Comparison of ENCODE assay signal across 1 cellular context in genomic region chr22:21982338-21982965, GRCh38.
A peak's percentile ranks its signal among the peaks of the same experiment; 100 is the strongest.
TF ChIP-seq lines count a peak whose summit lies in the region.

A gene with protein sequence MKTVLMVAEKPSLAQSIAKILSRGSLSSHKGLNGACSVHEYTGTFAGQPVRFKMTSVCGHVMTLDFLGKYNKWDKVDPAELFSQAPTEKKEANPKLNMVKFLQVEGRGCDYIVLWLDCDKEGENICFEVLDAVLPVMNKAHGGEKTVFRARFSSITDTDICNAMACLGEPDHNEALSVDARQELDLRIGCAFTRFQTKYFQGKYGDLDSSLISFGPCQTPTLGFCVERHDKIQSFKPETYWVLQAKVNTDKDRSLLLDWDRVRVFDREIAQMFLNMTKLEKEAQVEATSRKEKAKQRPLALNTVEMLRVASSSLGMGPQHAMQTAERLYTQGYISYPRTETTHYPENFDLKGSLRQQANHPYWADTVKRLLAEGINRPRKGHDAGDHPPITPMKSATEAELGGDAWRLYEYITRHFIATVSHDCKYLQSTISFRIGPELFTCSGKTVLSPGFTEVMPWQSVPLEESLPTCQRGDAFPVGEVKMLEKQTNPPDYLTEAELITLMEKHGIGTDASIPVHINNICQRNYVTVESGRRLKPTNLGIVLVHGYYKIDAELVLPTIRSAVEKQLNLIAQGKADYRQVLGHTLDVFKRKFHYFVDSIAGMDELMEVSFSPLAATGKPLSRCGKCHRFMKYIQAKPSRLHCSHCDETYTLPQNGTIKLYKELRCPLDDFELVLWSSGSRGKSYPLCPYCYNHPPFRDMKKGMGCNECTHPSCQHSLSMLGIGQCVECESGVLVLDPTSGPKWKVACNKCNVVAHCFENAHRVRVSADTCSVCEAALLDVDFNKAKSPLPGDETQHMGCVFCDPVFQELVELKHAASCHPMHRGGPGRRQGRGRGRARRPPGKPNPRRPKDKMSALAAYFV (minus strand): TSS chr22:21982787. CDS start chr22:21975709, 7,078 bp downstream.

TF ChIP-seq in HepG2, 621 proteins besides CTCF, POLR2A, EP300 and RAD21 (continued from another document and continues in another):
- TF ChIP-seq, protein P1, sequence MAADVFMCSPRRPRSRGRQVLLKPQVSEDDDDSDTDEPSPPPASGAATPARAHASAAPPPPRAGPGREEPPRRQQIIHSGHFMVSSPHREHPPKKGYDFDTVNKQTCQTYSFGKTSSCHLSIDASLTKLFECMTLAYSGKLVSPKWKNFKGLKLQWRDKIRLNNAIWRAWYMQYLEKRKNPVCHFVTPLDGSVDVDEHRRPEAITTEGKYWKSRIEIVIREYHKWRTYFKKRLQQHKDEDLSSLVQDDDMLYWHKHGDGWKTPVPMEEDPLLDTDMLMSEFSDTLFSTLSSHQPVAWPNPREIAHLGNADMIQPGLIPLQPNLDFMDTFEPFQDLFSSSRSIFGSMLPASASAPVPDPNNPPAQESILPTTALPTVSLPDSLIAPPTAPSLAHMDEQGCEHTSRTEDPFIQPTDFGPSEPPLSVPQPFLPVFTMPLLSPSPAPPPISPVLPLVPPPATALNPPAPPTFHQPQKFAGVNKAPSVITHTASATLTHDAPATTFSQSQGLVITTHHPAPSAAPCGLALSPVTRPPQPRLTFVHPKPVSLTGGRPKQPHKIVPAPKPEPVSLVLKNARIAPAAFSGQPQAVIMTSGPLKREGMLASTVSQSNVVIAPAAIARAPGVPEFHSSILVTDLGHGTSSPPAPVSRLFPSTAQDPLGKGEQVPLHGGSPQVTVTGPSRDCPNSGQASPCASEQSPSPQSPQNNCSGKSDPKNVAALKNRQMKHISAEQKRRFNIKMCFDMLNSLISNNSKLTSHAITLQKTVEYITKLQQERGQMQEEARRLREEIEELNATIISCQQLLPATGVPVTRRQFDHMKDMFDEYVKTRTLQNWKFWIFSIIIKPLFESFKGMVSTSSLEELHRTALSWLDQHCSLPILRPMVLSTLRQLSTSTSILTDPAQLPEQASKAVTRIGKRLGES (CRISPR knock-in tag; IDR thresholded peaks at IDR 0.05; ENCODE audit: borderline replicate concordance), result no peak
- TF ChIP-seq ARID3A (IDR thresholded peaks at IDR 0.05; ENCODE audit: low read depth, low read length) (0 out of 2 replicates have a peak, but pooled peaks have one; percentile 48), JUN (CRISPR knock-in tag; IDR thresholded peaks at IDR 0.05) (0 out of 2 replicates have a peak, but pooled peaks have one; percentile 49), GABPA (IDR thresholded peaks at IDR 0.05; ENCODE audit: low read depth, low read length) (peak; percentile 96), GABPA (CRISPR knock-in tag; IDR thresholded peaks at IDR 0.05; ENCODE audit: low read depth) (peak; percentile 97), ZFP62 (CRISPR knock-in tag; IDR thresholded peaks at IDR 0.05) (0 out of 2 replicates have a peak, but pooled peaks have one; percentile 68), HNF4A (CRISPR knock-in tag; IDR thresholded peaks at IDR 0.05) (peak; percentile 53; the same call in 1 of the 2 replicates), ZNF468 (CRISPR knock-in tag; IDR thresholded peaks at IDR 0.05) (no peak), SOX13 (IDR thresholded peaks at IDR 0.05) (no peak), SOX13 (CRISPR knock-in tag; conservative IDR thresholded peaks at IDR 0.05 in 1 of 2, IDR thresholded peaks at IDR 0.05 in 1 of 2) (peak in 1 of 2 experiments; percentile 66; a peak in 2 of 4 replicates), ISL2 (CRISPR knock-in tag; IDR thresholded peaks at IDR 0.05) (peak; percentile 92), U2AF1 (optimal IDR thresholded peaks at IDR 0.05; ENCODE audit: low read depth, low read length) (peak; percentile 97), SALL2 (CRISPR knock-in tag; IDR thresholded peaks at IDR 0.05) (peak; percentile 70; the same call in 1 of the 2 replicates), ZNF264 (CRISPR knock-in tag; IDR thresholded peaks at IDR 0.05) (peak; percentile 87), ZNF703 (CRISPR knock-in tag; IDR thresholded peaks at IDR 0.05; ENCODE audit: borderline replicate concordance) (no peak), ZNF34 (CRISPR knock-in tag; IDR thresholded peaks at IDR 0.05; ENCODE audit: borderline replicate concordance) (peak; percentile 85; the same call in 1 of the 2 replicates), ZNF792 (CRISPR knock-in tag; IDR thresholded peaks at IDR 0.05) (peak; percentile 68; the same call in 1 of the 2 replicates), REST (IDR thresholded peaks at IDR 0.05; ENCODE audit: borderline replicate concordance in 1 of 2, low read depth in 1 of 2, low read length in 2 of 2) (peak in 1 of 2 experiments; percentile 59; a peak in 1 of 4 replicates), RARA (CRISPR knock-in tag; IDR thresholded peaks at IDR 0.05) (peak; percentile 40; the same call in 1 of the 2 replicates), NFYC (CRISPR knock-in tag; IDR thresholded peaks at IDR 0.05) (no peak), ZNF709 (CRISPR knock-in tag; IDR thresholded peaks at IDR 0.05) (0 out of 2 replicates have a peak, but pooled peaks have one; percentile 42), SCMH1 (CRISPR knock-in tag; IDR thresholded peaks at IDR 0.05; ENCODE audit: borderline replicate concordance) (no peak), ZNF143 (CRISPR knock-in tag; IDR thresholded peaks at IDR 0.05) (peak; percentile 80), PITX1 (CRISPR knock-in tag; IDR thresholded peaks at IDR 0.05) (peak; percentile 35; the same call in 1 of the 2 replicates), FOXC1 (CRISPR knock-in tag; IDR thresholded peaks at IDR 0.05; ENCODE audit: borderline replicate concordance) (peak; percentile 67; the same call in 1 of the 2 replicates), FOXM1 (CRISPR knock-in tag; IDR thresholded peaks at IDR 0.05) (peak; percentile 40; the same call in 1 of the 2 replicates), PRDM4 (CRISPR knock-in tag; IDR thresholded peaks at IDR 0.05; ENCODE audit: borderline replicate concordance) (no peak), KLF13 (CRISPR knock-in tag; IDR thresholded peaks at IDR 0.05) (0 out of 2 replicates have a peak, but pooled peaks have one; percentile 21), SAFB2 (CRISPR knock-in tag; IDR thresholded peaks at IDR 0.05; ENCODE audit: borderline replicate concordance, low read depth) (0 out of 2 replicates have a peak, but pooled peaks have one; percentile 50), ETV5 (CRISPR knock-in tag; IDR thresholded peaks at IDR 0.05; ENCODE audit: borderline replicate concordance) (peak; percentile 84), KLF6 (CRISPR knock-in tag; IDR thresholded peaks at IDR 0.05) (peak; percentile 70; the same call in 1 of the 2 replicates)
- TF ChIP-seq, protein P2, sequence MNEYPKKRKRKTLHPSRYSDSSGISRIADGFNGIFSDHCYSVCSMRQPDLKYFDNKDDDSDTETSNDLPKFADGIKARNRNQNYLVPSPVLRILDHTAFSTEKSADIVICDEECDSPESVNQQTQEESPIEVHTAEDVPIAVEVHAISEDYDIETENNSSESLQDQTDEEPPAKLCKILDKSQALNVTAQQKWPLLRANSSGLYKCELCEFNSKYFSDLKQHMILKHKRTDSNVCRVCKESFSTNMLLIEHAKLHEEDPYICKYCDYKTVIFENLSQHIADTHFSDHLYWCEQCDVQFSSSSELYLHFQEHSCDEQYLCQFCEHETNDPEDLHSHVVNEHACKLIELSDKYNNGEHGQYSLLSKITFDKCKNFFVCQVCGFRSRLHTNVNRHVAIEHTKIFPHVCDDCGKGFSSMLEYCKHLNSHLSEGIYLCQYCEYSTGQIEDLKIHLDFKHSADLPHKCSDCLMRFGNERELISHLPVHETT (CRISPR knock-in tag; conservative IDR thresholded peaks at IDR 0.05), result peak; percentile 98
- TF ChIP-seq, protein P3, sequence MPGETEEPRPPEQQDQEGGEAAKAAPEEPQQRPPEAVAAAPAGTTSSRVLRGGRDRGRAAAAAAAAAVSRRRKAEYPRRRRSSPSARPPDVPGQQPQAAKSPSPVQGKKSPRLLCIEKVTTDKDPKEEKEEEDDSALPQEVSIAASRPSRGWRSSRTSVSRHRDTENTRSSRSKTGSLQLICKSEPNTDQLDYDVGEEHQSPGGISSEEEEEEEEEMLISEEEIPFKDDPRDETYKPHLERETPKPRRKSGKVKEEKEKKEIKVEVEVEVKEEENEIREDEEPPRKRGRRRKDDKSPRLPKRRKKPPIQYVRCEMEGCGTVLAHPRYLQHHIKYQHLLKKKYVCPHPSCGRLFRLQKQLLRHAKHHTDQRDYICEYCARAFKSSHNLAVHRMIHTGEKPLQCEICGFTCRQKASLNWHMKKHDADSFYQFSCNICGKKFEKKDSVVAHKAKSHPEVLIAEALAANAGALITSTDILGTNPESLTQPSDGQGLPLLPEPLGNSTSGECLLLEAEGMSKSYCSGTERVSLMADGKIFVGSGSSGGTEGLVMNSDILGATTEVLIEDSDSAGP (CRISPR knock-in tag; IDR thresholded peaks at IDR 0.05; ENCODE audit: borderline replicate concordance), result peak; percentile 86
- TF ChIP-seq, protein P4, sequence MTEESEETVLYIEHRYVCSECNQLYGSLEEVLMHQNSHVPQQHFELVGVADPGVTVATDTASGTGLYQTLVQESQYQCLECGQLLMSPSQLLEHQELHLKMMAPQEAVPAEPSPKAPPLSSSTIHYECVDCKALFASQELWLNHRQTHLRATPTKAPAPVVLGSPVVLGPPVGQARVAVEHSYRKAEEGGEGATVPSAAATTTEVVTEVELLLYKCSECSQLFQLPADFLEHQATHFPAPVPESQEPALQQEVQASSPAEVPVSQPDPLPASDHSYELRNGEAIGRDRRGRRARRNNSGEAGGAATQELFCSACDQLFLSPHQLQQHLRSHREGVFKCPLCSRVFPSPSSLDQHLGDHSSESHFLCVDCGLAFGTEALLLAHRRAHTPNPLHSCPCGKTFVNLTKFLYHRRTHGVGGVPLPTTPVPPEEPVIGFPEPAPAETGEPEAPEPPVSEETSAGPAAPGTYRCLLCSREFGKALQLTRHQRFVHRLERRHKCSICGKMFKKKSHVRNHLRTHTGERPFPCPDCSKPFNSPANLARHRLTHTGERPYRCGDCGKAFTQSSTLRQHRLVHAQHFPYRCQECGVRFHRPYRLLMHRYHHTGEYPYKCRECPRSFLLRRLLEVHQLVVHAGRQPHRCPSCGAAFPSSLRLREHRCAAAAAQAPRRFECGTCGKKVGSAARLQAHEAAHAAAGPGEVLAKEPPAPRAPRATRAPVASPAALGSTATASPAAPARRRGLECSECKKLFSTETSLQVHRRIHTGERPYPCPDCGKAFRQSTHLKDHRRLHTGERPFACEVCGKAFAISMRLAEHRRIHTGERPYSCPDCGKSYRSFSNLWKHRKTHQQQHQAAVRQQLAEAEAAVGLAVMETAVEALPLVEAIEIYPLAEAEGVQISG (CRISPR knock-in tag; IDR thresholded peaks at IDR 0.05), result peak; percentile 96
- TF ChIP-seq, protein P5, sequence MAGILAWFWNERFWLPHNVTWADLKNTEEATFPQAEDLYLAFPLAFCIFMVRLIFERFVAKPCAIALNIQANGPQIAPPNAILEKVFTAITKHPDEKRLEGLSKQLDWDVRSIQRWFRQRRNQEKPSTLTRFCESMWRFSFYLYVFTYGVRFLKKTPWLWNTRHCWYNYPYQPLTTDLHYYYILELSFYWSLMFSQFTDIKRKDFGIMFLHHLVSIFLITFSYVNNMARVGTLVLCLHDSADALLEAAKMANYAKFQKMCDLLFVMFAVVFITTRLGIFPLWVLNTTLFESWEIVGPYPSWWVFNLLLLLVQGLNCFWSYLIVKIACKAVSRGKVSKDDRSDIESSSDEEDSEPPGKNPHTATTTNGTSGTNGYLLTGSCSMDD (CRISPR knock-in tag; IDR thresholded peaks at IDR 0.05), result no peak
